27 cellular contexts compared by ENCODE assay signal in the genomic region with DNA sequence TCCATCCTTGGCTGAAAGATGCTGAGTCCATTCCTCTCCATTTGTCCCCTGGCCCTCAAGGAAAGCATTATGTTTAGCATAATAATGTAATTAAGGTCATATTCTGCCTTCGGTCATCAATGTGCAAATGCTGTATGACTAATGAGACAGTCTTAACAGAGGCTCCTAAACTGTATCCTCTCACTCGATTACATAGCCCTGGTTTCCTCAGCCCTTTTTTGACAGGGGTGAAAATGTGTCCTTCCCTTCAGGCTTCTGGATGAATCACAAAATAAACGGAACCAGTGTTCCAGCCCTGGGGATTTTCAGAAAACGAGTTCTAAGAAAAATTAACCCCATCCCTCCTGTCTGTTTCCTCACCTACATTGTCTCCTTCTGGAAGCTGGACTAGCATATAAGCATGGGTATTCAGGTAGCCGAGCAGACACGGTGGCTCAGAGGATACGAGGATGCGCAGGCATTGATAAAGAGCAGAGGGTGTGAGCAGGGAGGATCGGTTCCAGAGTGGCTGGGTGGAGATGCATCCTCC.
"Had no signal": no experiment of that assay in that cellular context is flagged by ENCODE, and none has a peak within 500 bp of the region (broad histone marks: within the 10 kb centered on the region; RNA-seq: fewer than 3 reads in every experiment).

No MANE protein-coding gene starts in this region.

- DNase-seq: activated CD4-positive, alpha-beta T cell treated with anti-CD3 and anti-CD28 coated beads for 1 hour; activated CD4-positive, alpha-beta T cell treated with anti-CD3 and anti-CD28 coated beads, Interleukin-2, amount 10 ng/mL, durations not matched to agents 7 days and 5 days; activated CD8-positive, alpha-beta T cell treated with anti-CD3 and anti-CD28 coated beads for 36 hours; activated naive CD4-positive, alpha-beta T cell treated with Interleukin-2 at 50 U/mL for 16 hours; activated T-cell treated with anti-CD3 and anti-CD28 coated beads, Interleukin-2, amount 50 U/mL, for 48 hours; anterior cingulate cortex; cortex of kidney; effector memory CD8-positive, alpha-beta T cell; hippocampal formation; left colon; midbrain; naive thymus-derived CD4-positive, alpha-beta T cell; nucleus accumbens; pancreas; psoas muscle; stimulated activated CD4-positive, alpha-beta T cell treated with anti-CD3 and anti-CD28 coated beads, Interleukin-1b, Interleukin-23, amount 100 ng/mL, for 48 hours; stimulated activated CD4-positive, alpha-beta T cell treated with anti-CD3 and anti-CD28 coated beads, Interleukin-4, amount 100 ng/mL, for 4 hours; stimulated activated CD8-positive, alpha-beta memory T cell treated with anti-CD3 and anti-CD28 coated beads, Interleukin-4, amount 100 ng/mL, for 48 hours; stimulated activated naive CD8-positive, alpha-beta T cell treated with anti-CD3 and anti-CD28 coated beads, Interleukin-15, amount 100 ng/mL, for 72 hours; T-helper 2 cell had no signal

- H3K9me3 ChIP-seq: gastroesophageal sphincter, pancreas, psoas muscle, vagina had no signal

- H3K27ac ChIP-seq: cardiac muscle cell, gastroesophageal sphincter, pancreas, psoas muscle, vagina had no signal

- H3K36me3 ChIP-seq: cardiac muscle cell, gastroesophageal sphincter, pancreas, vagina had no signal

- FAIRE-seq: endothelial cell of umbilical vein, keratinocyte, pancreas had no signal

- ATAC-seq: activated CD8-positive, alpha-beta T cell treated with anti-CD3 and anti-CD28 coated beads for 36 hours; effector memory CD8-positive, alpha-beta T cell; gastroesophageal sphincter; left colon; naive thymus-derived CD4-positive, alpha-beta T cell; pancreas; psoas muscle; stimulated activated memory B cell treated with anti-CD40 and anti-IgM and Interleukin-4, amounts not matched to agents 10 μg/mL and 1 μg/mL and 100 μg/mL, for 72 hours; stimulated activated naive CD8-positive, alpha-beta T cell treated with anti-CD3 and anti-CD28 coated beads, Interleukin-15, amount 100 ng/mL, for 72 hours had no signal

- H3K4me1 ChIP-seq: gastroesophageal sphincter, pancreas, psoas muscle, vagina had no signal

- H3K4me3 ChIP-seq: cardiac muscle cell, gastroesophageal sphincter, pancreas, psoas muscle, smooth muscle cell, vagina had no signal

- H3K27me3 ChIP-seq: cardiac muscle cell, gastroesophageal sphincter, vagina had no signal
